In genomic region chr17:34980681-34981537, GRCh38 we compare ENCODE assay signal across 8 cellular contexts. TPM values are rescaled to one million over a fixed set of nuclear protein-coding genes. Genes with fewer than 3 reads are reported as not detected.
DNase-seq lines count a peak whose midpoint lies in the region; ATAC-seq and TF ChIP-seq lines count a peak whose summit lies in the region.

No MANE protein-coding gene starts in this region.

- peak; percentile 13 for TF ChIP-seq CTCF in endothelial cell (IDR thresholded peaks at IDR 0.05; ENCODE audit: unreplicated experiment)

- DNase-seq in CD1c-positive myeloid dendritic cell (ENCODE audit: extremely low spot score) = peak; percentile 81
- peak; percentile 38 for DNase-seq in NCI-H526 treated with DMSO at 0.1 percent for 48 hours (lab: John Stamatoyannopoulos, UW)
- DNase-seq in activated CD8-positive, alpha-beta memory T cell treated with anti-CD3 and anti-CD28 coated beads for 24 hours = peak; percentile 91
- peak; percentile 67 for DNase-seq in endothelial cell (ENCODE audit: low spot score)
- DNase-seq in middle frontal gyrus (ENCODE audit: extremely low spot score, low spot score) = peak; percentile 24
- peak; percentile 57 to 61 for DNase-seq in stimulated activated CD8-positive, alpha-beta memory T cell treated with anti-CD3 and anti-CD28 coated beads, Interleukin-2, amount 100 ng/mL, for 1 hour (ENCODE audit: low read depth in 2 of 2)

- no peaks in the 10 kb centered on the region for H3K9me3 Mint-ChIP-seq in endothelial cell (ENCODE audit: unreplicated experiment)

- H3K27me3 Mint-ChIP-seq in endothelial cell (ENCODE audit: unreplicated experiment) = peaks cover 7% of the 10 kb centered on the region

- peak; percentile 48 for ATAC-seq in HG03378 (IDR thresholded peaks at IDR 0.05; ENCODE audit: unreplicated experiment)

- peak overlapping the region; percentile 95 for H3K4me3 Mint-ChIP-seq in endothelial cell (ENCODE audit: unreplicated experiment)

- peaks cover 4% of the 10 kb centered on the region for H3K36me3 Mint-ChIP-seq in endothelial cell (ENCODE audit: low read depth, unreplicated experiment)

- peak overlapping the region; percentile 95 for H3K27ac Mint-ChIP-seq in endothelial cell (ENCODE audit: unreplicated experiment)

- H3K4me1 Mint-ChIP-seq in endothelial cell (ENCODE audit: unreplicated experiment) = peaks cover 21% of the 10 kb centered on the region

- TF ChIP-seq POLR2A in GM19193 (IDR thresholded peaks at IDR 0.05; ENCODE audit: extremely low read depth, insufficient read depth, insufficient read length) = peak; percentile 50

RNA-seq across cellular contexts. Expression of gene LIG3, which starts 0.6 kb away (rescaled TPM):
- 42.1 TPM for total RNA-seq in endothelial cell (ENCODE audit: unreplicated experiment)

RNA-seq across cellular contexts. Expression of gene ZNF830, which starts 19.6 kb away (rescaled TPM):
- 18.5 TPM for total RNA-seq in endothelial cell (ENCODE audit: unreplicated experiment)

RNA-seq across cellular contexts. Expression of gene CCT6B, which starts 19.6 kb away (rescaled TPM):
- 3.9 TPM for total RNA-seq in endothelial cell (ENCODE audit: unreplicated experiment)

Comparison
In these comparisons a context has a peak if more than half of its experiments do, and no peak if none do; other contexts are left out.
1. Peak in every context shown above with its lines: DNase-seq and ATAC-seq.
2. DNase-seq: peak in every context shown above with its lines; median percentile 91 in activated CD8-positive, alpha-beta memory T cell treated with anti-CD3 and anti-CD28 coated beads for 24 hours; 81 in CD1c-positive myeloid dendritic cell; 67 in endothelial cell; 59 in stimulated activated CD8-positive, alpha-beta memory T cell treated with anti-CD3 and anti-CD28 coated beads, Interleukin-2, amount 100 ng/mL, for 1 hour; 38 in NCI-H526 treated with DMSO at 0.1 percent for 48 hours; 24 in middle frontal gyrus.